ENCODE assay signal across 32 cellular contexts in the genomic region with DNA sequence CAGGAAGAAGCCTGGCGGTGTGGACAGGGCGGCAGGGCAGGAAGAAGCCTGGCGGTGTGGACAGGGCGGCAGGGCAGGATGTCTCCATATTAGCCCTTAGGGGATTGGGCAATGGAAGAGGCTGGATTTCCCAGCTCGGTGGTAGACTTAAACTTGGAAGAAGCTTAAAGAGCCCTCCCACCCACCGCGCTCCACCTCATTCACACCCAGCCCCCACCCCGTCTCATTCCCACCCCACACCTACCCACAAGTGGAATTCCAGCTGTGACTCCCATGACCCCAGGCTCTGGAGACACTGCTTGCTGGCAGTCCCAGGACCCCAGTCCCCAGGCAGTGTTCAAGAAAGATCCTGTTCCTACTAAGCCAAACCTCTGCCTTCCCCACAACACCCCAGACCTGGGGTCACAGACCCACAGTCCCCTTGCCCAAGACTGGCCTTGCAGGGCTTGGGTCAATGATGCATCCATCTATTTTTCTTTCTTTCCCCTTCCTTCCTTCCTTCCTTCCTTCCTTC. TPM values are rescaled to one million over a fixed set of nuclear protein-coding genes. Genes with fewer than 3 reads are reported as not detected.
A peak's percentile ranks its signal among the peaks of the same experiment; 100 is the strongest.
DNase-seq lines count a peak whose midpoint lies in the region; ATAC-seq, FAIRE-seq and TF ChIP-seq lines count a peak whose summit lies in the region.
"Had no signal": no experiment of that assay in that cellular context is flagged by ENCODE, and none has a peak within 500 bp of the region (broad histone marks: within the 10 kb centered on the region; RNA-seq: fewer than 3 reads in every experiment).

No MANE protein-coding gene starts in this region.

- no peak for FAIRE-seq in GM12891 (lab: Jason Lieb, UNC)
- FAIRE-seq in pancreas (lab: Jason Lieb, UNC): no peak
- FAIRE-seq: GM18507 had no signal

- peak overlapping the region; percentile 47 for H3K27ac Mint-ChIP-seq in activated B cell treated with CpG ODN at 0.5 μM for 24 hours
- H3K27ac Mint-ChIP-seq in natural killer cell: no peak overlapping the region
- H3K27ac Mint-ChIP-seq: activated CD4-positive, alpha-beta T cell treated with anti-CD3 and anti-CD28 coated beads, Interleukin-2, amount 10 ng/mL, durations not matched to agents 7 days and 5 days; activated T-helper 2 cell treated with anti-CD3 and anti-CD28 coated beads, Interferon-gamma antibody, Interleukin-2, Interleukin-4, amounts not matched to agents 10 μg/mL and 5 μg/mL and 100 μg/mL, durations not matched to agents 14 hours and 24 hours and 36 hours; CD8-positive, alpha-beta memory T cell; dendritic cell treated with granulocyte-macrophage colony-stimulating factor and Interleukin-4, amounts not matched to agents 40 ng/mL and 50 ng/mL, for 4 days; GM23338 had no signal

- H3K36me3 ChIP-seq in osteoblast (ENCODE audit: insufficient read depth, low read length): no peaks in the 10 kb centered on the region
- H3K36me3 ChIP-seq in pancreas: no peaks in the 10 kb centered on the region
- H3K36me3 ChIP-seq: adrenal gland, breast epithelium, lower lobe of right lung, vagina had no signal

- H3K4me3 ChIP-seq in osteoblast (ENCODE audit: insufficient read depth, low read length) (no peak overlapping the region), pancreas (no peak overlapping the region)
- H3K4me3 ChIP-seq: adrenal gland, hepatocyte, lower lobe of right lung, vagina had no signal

- no peak overlapping the region for H2AFZ ChIP-seq in osteoblast (ENCODE audit: low read length)
- H2AFZ ChIP-seq: hepatocyte had no signal

- H3K4me2 ChIP-seq in osteoblast (ENCODE audit: insufficient read depth, low read length): no peak overlapping the region

- intact Hi-C loops in activated B cell treated with CpG ODN at 0.5 μM for 24 hours (cut with micrococcal nuclease): loop anchor here (5.0 kb wide), 1 partner anchor 70 kb away; no protein-coding TSS in a partner anchor
- intact Hi-C loops in pancreas (cut with DNase I): no loop called here
- intact Hi-C loops in natural killer cell (cut with micrococcal nuclease): no loop called here

- ATAC-seq in activated B cell treated with CpG ODN at 0.5 μM for 24 hours (ENCODE audit: low read depth) (no peak), pancreas (no peak), natural killer cell (no peak), GM19467 (IDR thresholded peaks at IDR 0.05; ENCODE audit: unreplicated experiment) (no peak)

- H3K79me2 ChIP-seq in osteoblast (ENCODE audit: insufficient read depth, low read length): no peaks in the 10 kb centered on the region
- H3K79me2 ChIP-seq: hepatocyte had no signal

- CTCF ChIA-PET in activated B cell treated with CpG ODN at 0.5 μM for 24 hours (lab: Charles Lee): interaction anchor here (1.0 to 1.7 kb wide), 2 partner anchors 66 to 69 kb away, joined by 3 to 6 read pairs; no protein-coding TSS in a partner anchor

- H3K4me3 Mint-ChIP-seq in activated B cell treated with CpG ODN at 0.5 μM for 24 hours (no peak overlapping the region), natural killer cell (no peak overlapping the region)
- H3K4me3 Mint-ChIP-seq: activated CD4-positive, alpha-beta T cell treated with anti-CD3 and anti-CD28 coated beads, Interleukin-2, amount 10 ng/mL, durations not matched to agents 7 days and 5 days; CD8-positive, alpha-beta memory T cell; dendritic cell treated with granulocyte-macrophage colony-stimulating factor and Interleukin-4, amounts not matched to agents 40 ng/mL and 50 ng/mL, for 4 days had no signal

- DNase-seq in AG08396 (ENCODE audit: low spot score) (peak; percentile 8), GM12891 (ENCODE audit: insufficient read length, low spot score) (peak; percentile 15), activated B cell treated with CpG ODN at 0.5 μM for 24 hours (no peak), osteoblast (ENCODE audit: insufficient read length, low spot score, missing footprints) (peak; percentile 55), pancreas (no peak), natural killer cell (no peak)
- DNase-seq in stimulated activated naive CD4-positive, alpha-beta T cell treated with Interleukin-2 at 50 U/mL for 16 hours (lab: John Stamatoyannopoulos, UW): no peak
- DNase-seq: activated CD4-positive, alpha-beta T cell treated with anti-CD3 and anti-CD28 coated beads, Interleukin-2, amount 10 ng/mL, durations not matched to agents 7 days and 5 days; adrenal gland; CD8-positive, alpha-beta memory T cell; DND-41; foreskin fibroblast; islet precursor cell; lower lobe of right lung; NCI-H1436; NCI-H774; Right ventricle myocardium superior; stimulated activated CD4-positive, alpha-beta T cell treated with anti-CD3 and anti-CD28 coated beads, Interleukin-12 subunit alpha, Interleukin-12 subunit beta, amount 100 ng/mL, for 4 hours; substantia nigra; T-helper 1 cell had no signal

- H3K36me3 Mint-ChIP-seq in activated B cell treated with CpG ODN at 0.5 μM for 24 hours (ENCODE audit: low read depth) (peaks cover 47% of the 10 kb centered on the region), natural killer cell (no peaks in the 10 kb centered on the region)
- H3K36me3 Mint-ChIP-seq: CD8-positive, alpha-beta memory T cell had no signal

- TF ChIP-seq CTCF in activated B cell treated with CpG ODN at 0.5 μM for 24 hours (IDR thresholded peaks at IDR 0.05) (no peak), osteoblast (IDR thresholded peaks at IDR 0.05; ENCODE audit: extremely low read depth, low read depth, low read length) (no peak), pancreas (IDR thresholded peaks at IDR 0.05) (no peak), natural killer cell (IDR thresholded peaks at IDR 0.05) (no peak)

- no peak for TF ChIP-seq POLR2A in GM12891 (IDR thresholded peaks at IDR 0.05; ENCODE audit: low read depth, low read length)

- H3K4me1 ChIP-seq in osteoblast (ENCODE audit: insufficient read depth, low read length) (no peaks in the 10 kb centered on the region), pancreas (no peaks in the 10 kb centered on the region)
- H3K4me1 ChIP-seq: breast epithelium, lower lobe of right lung, vagina had no signal

- H3K27ac ChIP-seq in osteoblast (ENCODE audit: low read depth, low read length) (no peak overlapping the region), pancreas (no peak overlapping the region)
- H3K27ac ChIP-seq: breast epithelium, epithelial cell of prostate, hepatocyte, HL-60, lower lobe of right lung, vagina had no signal

- WGBS in pancreas, 2 donors: 73 to 75% methylated on average over 6 to 8 of the region's 8 CpGs

- no peaks in the 10 kb centered on the region for H3K9me3 Mint-ChIP-seq in activated B cell treated with CpG ODN at 0.5 μM for 24 hours
- no peaks in the 10 kb centered on the region for H3K9me3 Mint-ChIP-seq in natural killer cell
- H3K9me3 Mint-ChIP-seq: activated CD4-positive, alpha-beta T cell treated with anti-CD3 and anti-CD28 coated beads, Interleukin-2, amount 10 ng/mL, durations not matched to agents 7 days and 5 days; activated T-helper 2 cell treated with anti-CD3 and anti-CD28 coated beads, Interferon-gamma antibody, Interleukin-2, Interleukin-4, amounts not matched to agents 10 μg/mL and 5 μg/mL and 100 μg/mL, durations not matched to agents 14 hours and 24 hours and 36 hours; CD8-positive, alpha-beta memory T cell; dendritic cell treated with granulocyte-macrophage colony-stimulating factor and Interleukin-4, amounts not matched to agents 40 ng/mL and 50 ng/mL, for 4 days; GM23338 had no signal

- peaks cover 10% of the 10 kb centered on the region for H3K27me3 ChIP-seq in osteoblast (ENCODE audit: insufficient read depth, low read length)
- no peaks in the 10 kb centered on the region for H3K27me3 ChIP-seq in pancreas
- H3K27me3 ChIP-seq: adrenal gland, breast epithelium, hepatocyte, vagina had no signal

- H3K4me1 Mint-ChIP-seq in activated B cell treated with CpG ODN at 0.5 μM for 24 hours (peaks cover 30% of the 10 kb centered on the region), natural killer cell (no peaks in the 10 kb centered on the region)

- H3K27me3 Mint-ChIP-seq in activated B cell treated with CpG ODN at 0.5 μM for 24 hours (no peaks in the 10 kb centered on the region), natural killer cell (ENCODE audit: low read depth in 2 of 2) (peaks cover 5 to 12% of the 10 kb centered on the region in 2 donors)

- POLR2A ChIA-PET in activated B cell treated with CpG ODN at 0.5 μM for 24 hours (lab: Charles Lee): interaction anchor here (0.7 to 1.1 kb wide), 2 partner anchors 28 to 33 kb away, joined by 4 read pairs; no protein-coding TSS in a partner anchor

- H3K9me3 ChIP-seq in osteoblast (ENCODE audit: low read depth, low read length) (no peaks in the 10 kb centered on the region), pancreas (no peaks in the 10 kb centered on the region)
- H3K9me3 ChIP-seq: adrenal gland, breast epithelium, lower lobe of right lung, vagina had no signal

- no peaks in the 10 kb centered on the region for H4K20me1 ChIP-seq in osteoblast (ENCODE audit: insufficient read depth, low read length)

TF ChIP-seq in GM12891, 5 proteins besides CTCF, POLR2A, EP300 and RAD21:
- TF ChIP-seq POLR2AphosphoS5 (IDR thresholded peaks at IDR 0.05; ENCODE audit: low read depth, low read length): no peak
TF ChIP-seq in GM12891: peak in this region for 0.

RNA-seq across cellular contexts. Expression of gene SPDYE6, which starts 34.0 kb away (rescaled TPM):
- 1.0 TPM for polyA plus RNA-seq in GM12891 (2012; ENCODE audit: low read depth, missing spikeins)
- not detected in 2 replicates for total RNA-seq in activated B cell treated with CpG ODN at 0.5 μM for 24 hours
- not detected in 2 replicates for total RNA-seq in osteoblast
- not detected for total RNA-seq in pancreas
- polyA plus RNA-seq in pancreas: not detected
- total RNA-seq in natural killer cell: not detected
- total RNA-seq: activated CD4-positive, alpha-beta T cell treated with anti-CD3 and anti-CD28 coated beads, Interleukin-2, amount 10 ng/mL, durations not matched to agents 7 days and 5 days; activated T-helper 2 cell treated with anti-CD3 and anti-CD28 coated beads, Interferon-gamma antibody, Interleukin-2, Interleukin-4, amounts not matched to agents 10 μg/mL and 5 μg/mL and 100 μg/mL, durations not matched to agents 14 hours and 24 hours and 36 hours; adrenal gland; CD8-positive, alpha-beta memory T cell; GM23338; hepatocyte; lower lobe of right lung; MCF 10A; OCI-LY7; Right ventricle myocardium superior; vagina had no signal
- polyA plus RNA-seq: adrenal gland, GM23338 had no signal

RNA-seq across cellular contexts. Expression of gene SH2B2, which starts 35.6 kb away (rescaled TPM):
- 12.1 TPM for polyA plus RNA-seq in GM12891 (2012; ENCODE audit: low read depth, missing spikeins)
- total RNA-seq in activated B cell treated with CpG ODN at 0.5 μM for 24 hours (28.2 and 32.1 TPM in 2 replicates), osteoblast (2.1 and 2.2 TPM in 2 replicates), pancreas (1 to 10 TPM; 1.3 to 5.1 (median 2.0) TPM), natural killer cell (1 to 10 TPM; 1.6 to 2.9 (median 2.0) TPM)
- polyA plus RNA-seq in pancreas: 1 to 10 TPM; 2.1 to 4.4 TPM

Comparison
In these comparisons a context has a peak if more than half of its experiments do, and no peak if none do; other contexts are left out.
1. DNase-seq: peak in AG08396 (single experiment), GM12891 (single experiment) and osteoblast (single experiment); none in activated B cell treated with CpG ODN at 0.5 μM for 24 hours (single experiment), stimulated activated naive CD4-positive, alpha-beta T cell treated with Interleukin-2 at 50 U/mL for 16 hours (single experiment), pancreas (0 of 6) and natural killer cell (single experiment).